15 cellular contexts compared by ENCODE assay signal in the genomic region with DNA sequence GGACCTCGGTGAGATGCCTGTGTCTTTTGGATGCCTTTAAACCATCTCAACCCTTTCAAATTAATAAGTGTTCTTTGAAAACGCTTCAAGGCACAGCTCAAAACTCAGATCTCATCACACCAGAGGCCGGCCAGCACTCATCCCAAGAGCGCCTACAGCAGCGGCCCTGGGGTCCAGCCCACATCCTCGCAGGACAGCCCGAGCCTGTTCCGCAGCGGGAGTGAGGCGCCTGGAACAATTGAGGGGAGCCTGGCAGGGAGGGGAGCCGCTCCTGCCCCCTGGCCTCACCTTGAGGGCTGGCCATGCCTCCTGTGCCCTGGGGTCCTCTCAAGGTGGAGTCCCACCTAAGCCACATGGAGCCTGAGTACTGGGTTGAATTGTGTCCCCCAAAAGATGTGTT. TPM values are rescaled to one million over a fixed set of nuclear protein-coding genes. Genes with fewer than 3 reads are reported as not detected.
A peak's percentile ranks its signal among the peaks of the same experiment; 100 is the strongest.
DNase-seq lines count a peak whose midpoint lies in the region; ATAC-seq and TF ChIP-seq lines count a peak whose summit lies in the region.
"Had no signal": no experiment of that assay in that cellular context is flagged by ENCODE, and none has a peak within 500 bp of the region (broad histone marks: within the 10 kb centered on the region; RNA-seq: fewer than 3 reads in every experiment).

No MANE protein-coding gene starts in this region.

- H3K4me3 Mint-ChIP-seq in natural killer cell, result no peak overlapping the region
- H3K4me3 Mint-ChIP-seq: CD4-positive, alpha-beta memory T cell had no signal

- H3K4me1 Mint-ChIP-seq in natural killer cell, result peaks cover 6 to 37% of the 10 kb centered on the region in 2 donors

- H3K27ac Mint-ChIP-seq in natural killer cell, result no peak overlapping the region

- H3K9me3 ChIP-seq in RWPE2 (ENCODE audit: severe bottlenecking) (no peaks in the 10 kb centered on the region), sigmoid colon (no peaks in the 10 kb centered on the region)

- DNase-seq in D341Med (ENCODE audit: low spot score) (peak; percentile 12), H7 (peak; percentile 35), RWPE2 (ENCODE audit: low spot score) (no peak), sigmoid colon (peak; percentile 38), NCI-H2107 treated with DMSO at 0.1 percent for 48 hours (lab: John Stamatoyannopoulos, UW; ENCODE audit: unreplicated experiment) (no peak), natural killer cell (no peak), RPMI8226 (no peak)
- DNase-seq: C1 segment of cervical spinal cord; Calu3; CD4-positive, alpha-beta memory T cell; COR-L47; DMS153; DND-41; GOT3; HCEC 1CT had no signal

- intact Hi-C loops in sigmoid colon (cut with DNase I) (no loop called here), natural killer cell (cut with micrococcal nuclease) (no loop called here)

- H3K27ac ChIP-seq in RWPE2 (ENCODE audit: poor library complexity, severe bottlenecking), result peak overlapping the region; percentile 64
- H3K27ac ChIP-seq in sigmoid colon, result no peak overlapping the region

- H3K9me3 Mint-ChIP-seq in natural killer cell, result no peaks in the 10 kb centered on the region
- H3K9me3 Mint-ChIP-seq: CD4-positive, alpha-beta memory T cell had no signal

- no peaks in the 10 kb centered on the region for H3K36me3 ChIP-seq in H7 (replicated peaks; ENCODE audit: control insufficient read depth, insufficient read depth, low read length)
- H3K36me3 ChIP-seq in RWPE2 (ENCODE audit: low read depth), result 0 out of 2 replicates have a peak, but pooled peaks cover 1% of the 10 kb centered on the region
- no peaks in the 10 kb centered on the region for H3K36me3 ChIP-seq in sigmoid colon

- H3K4me3 ChIP-seq in H7 (ENCODE audit: insufficient read depth, low read depth, low read length) (no peak overlapping the region), RWPE2 (ENCODE audit: severe bottlenecking) (no peak overlapping the region), sigmoid colon (no peak overlapping the region)

- no peak for TF ChIP-seq CTCF in RWPE2 (IDR thresholded peaks at IDR 0.05; ENCODE audit: poor library complexity, severe bottlenecking)
- no peak for TF ChIP-seq CTCF in sigmoid colon (IDR thresholded peaks at IDR 0.05)
- no peak for TF ChIP-seq CTCF in natural killer cell (IDR thresholded peaks at IDR 0.05)

- H3K27me3 ChIP-seq in H7 (ENCODE audit: control insufficient read depth, insufficient read depth, low read length), result no peaks in the 10 kb centered on the region
- no peaks in the 10 kb centered on the region for H3K27me3 ChIP-seq in RWPE2 (ENCODE audit: insufficient read depth, poor library complexity, severe bottlenecking)
- no peaks in the 10 kb centered on the region for H3K27me3 ChIP-seq in sigmoid colon

- WGBS in sigmoid colon, 2 donors, result 91 to 95% methylated on average over 11 of the region's 11 CpGs

- TF ChIP-seq POLR2A in sigmoid colon (IDR thresholded peaks at IDR 0.05), result no peak

- H3K36me3 Mint-ChIP-seq in natural killer cell, result no peaks in the 10 kb centered on the region
- H3K36me3 Mint-ChIP-seq: CD4-positive, alpha-beta memory T cell had no signal

- H3K27me3 Mint-ChIP-seq in natural killer cell (ENCODE audit: low read depth in 2 of 2), result no peaks in the 10 kb centered on the region
- H3K27me3 Mint-ChIP-seq: CD4-positive, alpha-beta memory T cell had no signal

- TF ChIP-seq EP300 in sigmoid colon (IDR thresholded peaks at IDR 0.05), result no peak

- peaks cover 60% of the 10 kb centered on the region for H3K4me1 ChIP-seq in RWPE2 (ENCODE audit: insufficient read depth, poor library complexity, severe bottlenecking)
- peaks cover 0 to 58% (median 55%) of the 10 kb centered on the region in 4 donors for H3K4me1 ChIP-seq in sigmoid colon

- ATAC-seq in RWPE2 (ENCODE audit: low read depth) (no peak), natural killer cell (no peak)

RNA-seq across cellular contexts. Expression of a gene that starts 37.9 kb away (rescaled TPM):
- 68.9 and 76.3 TPM in 2 replicates for total RNA-seq in H7 (2014; rRNA removed; shearing (Covaris generic))
- total RNA-seq in sigmoid colon (10 to 100 TPM; 17.9 to 26.5 (median 22.2) TPM), natural killer cell (10 to 100 TPM; 11.5 to 16.9 (median 15.4) TPM)
- polyA plus RNA-seq in sigmoid colon, result 10 to 100 TPM; 54.7 to 81.0 (median 78.8) TPM

Comparison
In these comparisons a context has a peak if more than half of its experiments do, and no peak if none do; other contexts are left out.
1. DNase-seq: peak in D341Med (single experiment), H7 (single experiment) and sigmoid colon (single experiment); none in RWPE2 (single experiment), NCI-H2107 treated with DMSO at 0.1 percent for 48 hours (single experiment), natural killer cell (single experiment) and RPMI8226 (single experiment).